ENCODE assay signal across 2 cellular contexts in the genomic region with DNA sequence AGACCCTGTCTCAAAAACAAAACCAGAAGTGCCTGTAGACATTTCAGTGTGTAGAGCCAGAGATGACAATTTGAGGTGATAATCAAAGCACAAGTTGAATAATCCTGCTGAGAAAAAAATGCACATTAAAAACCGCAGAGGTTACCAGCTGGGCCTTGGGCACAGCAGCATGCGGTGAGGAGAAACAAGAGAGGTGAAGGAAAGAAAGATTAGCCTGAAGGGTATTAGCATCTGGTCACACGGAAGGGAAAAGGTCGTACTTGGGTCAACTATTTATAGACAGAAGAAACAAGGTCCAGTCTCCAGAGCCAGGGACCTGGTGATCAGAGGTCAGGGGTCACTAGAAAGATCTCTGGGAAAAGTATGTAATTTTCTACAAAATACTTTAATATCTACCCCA.
TF ChIP-seq lines count a peak whose summit lies in the region.

No MANE protein-coding gene starts in this region.

TF ChIP-seq in liver, 16 proteins besides CTCF, POLR2A, EP300 and RAD21:
- TF ChIP-seq, protein P1, sequence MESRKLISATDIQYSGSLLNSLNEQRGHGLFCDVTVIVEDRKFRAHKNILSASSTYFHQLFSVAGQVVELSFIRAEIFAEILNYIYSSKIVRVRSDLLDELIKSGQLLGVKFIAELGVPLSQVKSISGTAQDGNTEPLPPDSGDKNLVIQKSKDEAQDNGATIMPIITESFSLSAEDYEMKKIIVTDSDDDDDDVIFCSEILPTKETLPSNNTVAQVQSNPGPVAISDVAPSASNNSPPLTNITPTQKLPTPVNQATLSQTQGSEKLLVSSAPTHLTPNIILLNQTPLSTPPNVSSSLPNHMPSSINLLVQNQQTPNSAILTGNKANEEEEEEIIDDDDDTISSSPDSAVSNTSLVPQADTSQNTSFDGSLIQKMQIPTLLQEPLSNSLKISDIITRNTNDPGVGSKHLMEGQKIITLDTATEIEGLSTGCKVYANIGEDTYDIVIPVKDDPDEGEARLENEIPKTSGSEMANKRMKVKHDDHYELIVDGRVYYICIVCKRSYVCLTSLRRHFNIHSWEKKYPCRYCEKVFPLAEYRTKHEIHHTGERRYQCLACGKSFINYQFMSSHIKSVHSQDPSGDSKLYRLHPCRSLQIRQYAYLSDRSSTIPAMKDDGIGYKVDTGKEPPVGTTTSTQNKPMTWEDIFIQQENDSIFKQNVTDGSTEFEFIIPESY (IDR thresholded peaks at IDR 0.05), result no peak
- TF ChIP-seq YY1 (IDR thresholded peaks at IDR 0.05) (no peak), GABPA (IDR thresholded peaks at IDR 0.05 in 1 of 2, conservative IDR thresholded peaks at IDR 0.05 in 1 of 2) (no peak), FOXA2 (IDR thresholded peaks at IDR 0.05) (no peak), TAF1 (conservative IDR thresholded peaks at IDR 0.05) (no peak), EGR1 (IDR thresholded peaks at IDR 0.05; ENCODE audit: low read depth in 2 of 2) (no peak), SP1 (IDR thresholded peaks at IDR 0.05) (no peak), FOXA1 (IDR thresholded peaks at IDR 0.05) (no peak), HNF4A (conservative IDR thresholded peaks at IDR 0.05) (peak; percentile 59 to 75), RXRA (IDR thresholded peaks at IDR 0.05) (peak; percentile 62 to 73), JUND (IDR thresholded peaks at IDR 0.05) (no peak), NR2F2 (IDR thresholded peaks at IDR 0.05) (peak; percentile 49), HNF4G (IDR thresholded peaks at IDR 0.05) (no peak)
- TF ChIP-seq, protein P2, sequence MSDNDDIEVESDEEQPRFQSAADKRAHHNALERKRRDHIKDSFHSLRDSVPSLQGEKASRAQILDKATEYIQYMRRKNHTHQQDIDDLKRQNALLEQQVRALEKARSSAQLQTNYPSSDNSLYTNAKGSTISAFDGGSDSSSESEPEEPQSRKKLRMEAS (IDR thresholded peaks at IDR 0.05), result no peak
- TF ChIP-seq, protein P3, sequence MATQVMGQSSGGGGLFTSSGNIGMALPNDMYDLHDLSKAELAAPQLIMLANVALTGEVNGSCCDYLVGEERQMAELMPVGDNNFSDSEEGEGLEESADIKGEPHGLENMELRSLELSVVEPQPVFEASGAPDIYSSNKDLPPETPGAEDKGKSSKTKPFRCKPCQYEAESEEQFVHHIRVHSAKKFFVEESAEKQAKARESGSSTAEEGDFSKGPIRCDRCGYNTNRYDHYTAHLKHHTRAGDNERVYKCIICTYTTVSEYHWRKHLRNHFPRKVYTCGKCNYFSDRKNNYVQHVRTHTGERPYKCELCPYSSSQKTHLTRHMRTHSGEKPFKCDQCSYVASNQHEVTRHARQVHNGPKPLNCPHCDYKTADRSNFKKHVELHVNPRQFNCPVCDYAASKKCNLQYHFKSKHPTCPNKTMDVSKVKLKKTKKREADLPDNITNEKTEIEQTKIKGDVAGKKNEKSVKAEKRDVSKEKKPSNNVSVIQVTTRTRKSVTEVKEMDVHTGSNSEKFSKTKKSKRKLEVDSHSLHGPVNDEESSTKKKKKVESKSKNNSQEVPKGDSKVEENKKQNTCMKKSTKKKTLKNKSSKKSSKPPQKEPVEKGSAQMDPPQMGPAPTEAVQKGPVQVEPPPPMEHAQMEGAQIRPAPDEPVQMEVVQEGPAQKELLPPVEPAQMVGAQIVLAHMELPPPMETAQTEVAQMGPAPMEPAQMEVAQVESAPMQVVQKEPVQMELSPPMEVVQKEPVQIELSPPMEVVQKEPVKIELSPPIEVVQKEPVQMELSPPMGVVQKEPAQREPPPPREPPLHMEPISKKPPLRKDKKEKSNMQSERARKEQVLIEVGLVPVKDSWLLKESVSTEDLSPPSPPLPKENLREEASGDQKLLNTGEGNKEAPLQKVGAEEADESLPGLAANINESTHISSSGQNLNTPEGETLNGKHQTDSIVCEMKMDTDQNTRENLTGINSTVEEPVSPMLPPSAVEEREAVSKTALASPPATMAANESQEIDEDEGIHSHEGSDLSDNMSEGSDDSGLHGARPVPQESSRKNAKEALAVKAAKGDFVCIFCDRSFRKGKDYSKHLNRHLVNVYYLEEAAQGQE (IDR thresholded peaks at IDR 0.05), result no peak
- TF ChIP-seq, protein P4, sequence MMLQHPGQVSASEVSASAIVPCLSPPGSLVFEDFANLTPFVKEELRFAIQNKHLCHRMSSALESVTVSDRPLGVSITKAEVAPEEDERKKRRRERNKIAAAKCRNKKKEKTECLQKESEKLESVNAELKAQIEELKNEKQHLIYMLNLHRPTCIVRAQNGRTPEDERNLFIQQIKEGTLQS (IDR thresholded peaks at IDR 0.05), result no peak
TF ChIP-seq in liver: peak in this region for 3.

TF ChIP-seq in HepG2, 621 proteins besides CTCF, POLR2A, EP300 and RAD21 (continued from another document):
- no peak for TF ChIP-seq ZNF441 (CRISPR knock-in tag; IDR thresholded peaks at IDR 0.05; ENCODE audit: borderline replicate concordance)
- TF ChIP-seq DPF2 (CRISPR knock-in tag; IDR thresholded peaks at IDR 0.05; ENCODE audit: borderline replicate concordance, low read depth), result no peak
